ENCODE assay signal across 8 cellular contexts in the genomic region with DNA sequence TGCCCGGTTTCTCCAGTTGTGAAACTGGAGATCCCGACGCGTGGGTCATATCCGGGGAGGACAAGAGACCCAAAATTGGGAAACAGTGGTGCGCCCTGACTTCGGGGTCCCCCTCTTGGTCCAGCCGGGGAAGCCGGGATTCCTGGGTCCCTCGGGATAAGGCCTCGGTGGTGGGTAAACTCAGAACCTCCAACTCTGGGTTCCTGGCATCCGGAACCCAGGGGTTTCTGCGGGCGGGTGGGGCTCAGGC. TPM values are rescaled to one million over a fixed set of nuclear protein-coding genes. Genes with fewer than 3 reads are reported as not detected.
DNase-seq lines count a peak whose midpoint lies in the region; TF ChIP-seq lines count a peak whose summit lies in the region.

No MANE protein-coding gene starts in this region.

- H2AFZ ChIP-seq in H9 (ENCODE audit: low read length): no peak overlapping the region

- no peak overlapping the region for H2BK20ac ChIP-seq in H9 (ENCODE audit: low read depth, low read length, poor library complexity, severe bottlenecking)

- CTCF ChIA-PET in activated CD4-positive, alpha-beta memory T cell treated with anti-CD3 and anti-CD28 coated beads, Interleukin-2, amount 10 ng/mL, durations not matched to agents 7 days and 5 days (lab: Charles Lee): interaction anchor here (1.6 to 4.5 kb wide), 2 partner anchors 9 to 16 kb away, joined by 4 to 57 read pairs; a partner anchor contains a TSS

- H3K18ac ChIP-seq in H9 (ENCODE audit: insufficient read length, low read depth, low read length): no peak overlapping the region

- no peak overlapping the region for H3T11ph ChIP-seq in H9 (ENCODE audit: low read length)

- POLR2A ChIA-PET in activated CD4-positive, alpha-beta memory T cell treated with anti-CD3 and anti-CD28 coated beads, Interleukin-2, amount 10 ng/mL, durations not matched to agents 7 days and 5 days (lab: Charles Lee): interaction anchor here (1.1 to 10.6 kb wide), 8 partner anchors 10 to 65 kb away, joined by 3 to 195 read pairs (median 24); a partner anchor contains a TSS

- H3K4me1 ChIP-seq in H9 (ENCODE audit: insufficient read depth, low read length): peaks cover 6% of the 10 kb centered on the region; the same call in 1 of the 2 replicates

- H3K27me3 Mint-ChIP-seq in H9 (ENCODE audit: low read depth): peaks cover 1% of the 10 kb centered on the region; the same call in 1 of the 2 replicates
- H3K27me3 Mint-ChIP-seq in activated CD4-positive, alpha-beta memory T cell treated with anti-CD3 and anti-CD28 coated beads, Interleukin-2, amount 10 ng/mL, durations not matched to agents 7 days and 5 days: peaks cover 2% of the 10 kb centered on the region

- H2BK15ac ChIP-seq in H9 (ENCODE audit: low read depth, low read length): no peak overlapping the region

- no peak overlapping the region for H2BK12ac ChIP-seq in H9 (ENCODE audit: insufficient read length, low read depth, low read length)

- peaks cover 27% of the 10 kb centered on the region for H3K23me2 ChIP-seq in H9 (ENCODE audit: insufficient read length, low read depth, low read length, poor library complexity, severe bottlenecking)

- no peak overlapping the region for H2AK5ac ChIP-seq in H9 (ENCODE audit: insufficient read length, low read length)

- H3K14ac ChIP-seq in H9 (ENCODE audit: insufficient read depth, low read length): peak overlapping the region; percentile 89; the same call in 1 of the 2 replicates

- peak overlapping the region; percentile 83 to 92 for H3K4me3 Mint-ChIP-seq in H9
- peak overlapping the region; percentile 86 for H3K4me3 Mint-ChIP-seq in activated CD4-positive, alpha-beta memory T cell treated with anti-CD3 and anti-CD28 coated beads, Interleukin-2, amount 10 ng/mL, durations not matched to agents 7 days and 5 days

- H2BK5ac ChIP-seq in H9 (ENCODE audit: insufficient read length, low read length): no peak overlapping the region

- peaks cover 37 to 51% of the 10 kb centered on the region in 2 experiments for H3K4me1 Mint-ChIP-seq in H9
- peaks cover 50% of the 10 kb centered on the region for H3K4me1 Mint-ChIP-seq in activated CD4-positive, alpha-beta memory T cell treated with anti-CD3 and anti-CD28 coated beads, Interleukin-2, amount 10 ng/mL, durations not matched to agents 7 days and 5 days

- no peak overlapping the region for H4K91ac ChIP-seq in H9 (ENCODE audit: insufficient read length, low read depth, low read length)

- H3K27ac Mint-ChIP-seq in H9: peak overlapping the region; percentile 67 to 98 (median 87); a peak in 4 of 7 replicates
- peak overlapping the region; percentile 99 for H3K27ac Mint-ChIP-seq in activated CD4-positive, alpha-beta memory T cell treated with anti-CD3 and anti-CD28 coated beads, Interleukin-2, amount 10 ng/mL, durations not matched to agents 7 days and 5 days

- H2BK120ac ChIP-seq in H9 (ENCODE audit: low read depth, low read length, poor library complexity, severe bottlenecking): no peak overlapping the region

- peaks cover 2% of the 10 kb centered on the region for H4K20me1 ChIP-seq in H9 (ENCODE audit: control insufficient read depth, insufficient read depth, insufficient read length)

- no CpG with 5 or more reads among the region's 14 CpGs for WGBS in H9 (ENCODE audit: extremely low coverage, insufficient read length, low lambda C conversion rate)

- peak overlapping the region; percentile 67 to 96 (median 79) for H3K4me3 ChIP-seq in skin epidermis

- H3K9me3 Mint-ChIP-seq in H9: no peaks in the 10 kb centered on the region; a peak in 1 of 5 replicates
- H3K9me3 Mint-ChIP-seq in activated CD4-positive, alpha-beta memory T cell treated with anti-CD3 and anti-CD28 coated beads, Interleukin-2, amount 10 ng/mL, durations not matched to agents 7 days and 5 days: no peaks in the 10 kb centered on the region

- H3K9me3 ChIP-seq in H9 (ENCODE audit: control insufficient read depth, low read depth, low read length): no peaks in the 10 kb centered on the region

- peak overlapping the region; percentile 83 for H3K9ac ChIP-seq in H9 (ENCODE audit: extremely low read depth, insufficient read length, low read length)

- TF ChIP-seq CTCF in H9 (conservative IDR thresholded peaks at IDR 0.05): no peak

- H3K79me2 ChIP-seq in H9 (ENCODE audit: insufficient read depth, low read length): peaks cover 3% of the 10 kb centered on the region; the same call in 1 of the 2 replicates

- no peak overlapping the region for H3K27ac ChIP-seq in H9 (ENCODE audit: insufficient read length, low read depth, low read length)
- peak overlapping the region; percentile 88 to 100 (median 99) for H3K27ac ChIP-seq in skin epidermis

- H3K4me2 ChIP-seq in H9 (ENCODE audit: insufficient read depth, insufficient read length, low read length): peak overlapping the region; percentile 74

- no peak overlapping the region for H3K4ac ChIP-seq in H9 (ENCODE audit: low read depth, low read length)

- peaks cover 8 to 13% (median 11%) of the 10 kb centered on the region in 3 experiments for H3K36me3 Mint-ChIP-seq in H9 (ENCODE audit: insufficient read depth in 1 of 3, low read depth in 3 of 3)
- peaks cover 50% of the 10 kb centered on the region for H3K36me3 Mint-ChIP-seq in activated CD4-positive, alpha-beta memory T cell treated with anti-CD3 and anti-CD28 coated beads, Interleukin-2, amount 10 ng/mL, durations not matched to agents 7 days and 5 days (ENCODE audit: low read depth)

- H4K5ac ChIP-seq in H9 (ENCODE audit: insufficient read length, low read depth, low read length): no peak overlapping the region

- no peak overlapping the region for H3K23ac ChIP-seq in H9 (ENCODE audit: insufficient read length, low read depth, low read length)

- H4K8ac ChIP-seq in H9 (replicated peaks; ENCODE audit: insufficient read length, low read depth, low read length): no peak overlapping the region

- no peaks in the 10 kb centered on the region for H3K27me3 ChIP-seq in H9 (ENCODE audit: insufficient read depth, low read length)

- no peak overlapping the region for H3K56ac ChIP-seq in H9 (ENCODE audit: insufficient read length, low read depth, low read length)

- H3K79me1 ChIP-seq in H9 (ENCODE audit: insufficient read depth, low read depth, low read length, poor library complexity, severe bottlenecking): no peaks in the 10 kb centered on the region

- no peak for DNase-seq in H9
- DNase-seq in activated CD4-positive, alpha-beta memory T cell treated with anti-CD3 and anti-CD28 coated beads, Interleukin-2, amount 10 ng/mL, durations not matched to agents 7 days and 5 days: no peak
- DNase-seq in hepatic stellate cell (ENCODE audit: low spot score): peak; percentile 53
- no peak for DNase-seq in OCI-M1 (lab: John Stamatoyannopoulos, UW)
- no peak for DNase-seq in NCI-H146 (lab: John Stamatoyannopoulos, UW)
- no peak for DNase-seq in pons (ENCODE audit: low spot score)
- DNase-seq in DMS153 (lab: John Stamatoyannopoulos, UW): no peak

RNA-seq across cellular contexts. Expression of a gene that starts 0.7 kb away (rescaled TPM):
- 14.6 and 15.4 TPM in 2 replicates for total RNA-seq in H9 (2021)
- 100 to 1,000 TPM; 189 to 194 TPM for total RNA-seq in activated CD4-positive, alpha-beta memory T cell treated with anti-CD3 and anti-CD28 coated beads, Interleukin-2, amount 10 ng/mL, durations not matched to agents 7 days and 5 days

RNA-seq across cellular contexts. Expression of a gene that starts 5.2 kb away (rescaled TPM):
- total RNA-seq in H9 (2021): 167 and 170 TPM in 2 replicates
- total RNA-seq in activated CD4-positive, alpha-beta memory T cell treated with anti-CD3 and anti-CD28 coated beads, Interleukin-2, amount 10 ng/mL, durations not matched to agents 7 days and 5 days: 10 to 100 TPM; 82.4 to 93.0 TPM

RNA-seq across cellular contexts. Expression of a gene that starts 16.1 kb away (rescaled TPM):
- total RNA-seq in H9 (2021): 48.3 and 49.2 TPM in 2 replicates
- 10 to 100 TPM; 32.3 to 34.5 TPM for total RNA-seq in activated CD4-positive, alpha-beta memory T cell treated with anti-CD3 and anti-CD28 coated beads, Interleukin-2, amount 10 ng/mL, durations not matched to agents 7 days and 5 days

RNA-seq across cellular contexts. Expression of a gene that starts 16.4 kb away (rescaled TPM):
- 34.9 and 38.0 TPM in 2 replicates for total RNA-seq in H9 (2021)
- total RNA-seq in activated CD4-positive, alpha-beta memory T cell treated with anti-CD3 and anti-CD28 coated beads, Interleukin-2, amount 10 ng/mL, durations not matched to agents 7 days and 5 days: 10 to 100 TPM; 44.0 to 47.2 TPM

RNA-seq across cellular contexts. Expression of a gene that starts 28.4 kb away (rescaled TPM):
- 2,711 and 2,810 TPM in 2 replicates for total RNA-seq in H9 (2021)
- 1,000 to 10,000 TPM; 2,238 to 2,243 TPM for total RNA-seq in activated CD4-positive, alpha-beta memory T cell treated with anti-CD3 and anti-CD28 coated beads, Interleukin-2, amount 10 ng/mL, durations not matched to agents 7 days and 5 days

Comparison
In these comparisons a context has a peak if more than half of its experiments do, and no peak if none do; other contexts are left out.
1. RNA of a gene that starts 0.7 kb away (total RNA-seq): 189 to 194 TPM in activated CD4-positive, alpha-beta memory T cell treated with anti-CD3 and anti-CD28 coated beads, Interleukin-2, amount 10 ng/mL, durations not matched to agents 7 days and 5 days; 14.6 to 15.4 TPM in H9; every median in the first group is over 10 times any median in the second.